Comparison of ENCODE assay signal across 8 cellular contexts in the genomic region with DNA sequence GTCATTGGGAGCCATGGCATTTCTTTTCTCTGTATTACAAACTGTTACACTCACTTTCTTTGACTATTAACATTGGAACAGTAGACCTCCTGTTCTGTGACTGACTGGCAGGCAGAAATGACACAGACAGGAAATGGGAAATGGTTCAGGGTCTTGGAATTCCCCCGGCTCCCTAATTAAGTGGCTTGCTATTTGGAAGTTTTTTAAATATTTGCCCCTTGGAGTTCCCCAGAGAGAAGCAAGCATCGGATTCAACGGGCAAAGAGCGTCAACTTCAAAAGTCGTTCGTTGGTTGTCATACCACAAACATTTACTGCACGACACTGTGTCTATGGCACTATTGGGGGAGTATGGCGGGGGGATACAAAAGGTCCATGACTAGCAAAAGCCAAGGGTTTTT. TPM values are rescaled to one million over a fixed set of nuclear protein-coding genes. Genes with fewer than 3 reads are reported as not detected.
DNase-seq lines count a peak whose midpoint lies in the region; ATAC-seq and TF ChIP-seq lines count a peak whose summit lies in the region.

No MANE protein-coding gene starts in this region.

- peak overlapping the region; percentile 100 for H4K91ac ChIP-seq in IMR-90 (ENCODE audit: insufficient read depth, low read depth, low read length)

- H2BK120ac ChIP-seq in IMR-90 (ENCODE audit: low read depth, low read length), result peak overlapping the region; percentile 100

- H3K4me3 ChIP-seq in IMR-90 (ENCODE audit: insufficient read depth, low read depth, low read length) (peak overlapping the region; percentile 81), ascending aorta (peak overlapping the region; percentile 78 to 81), thymus (ENCODE audit: low read length) (peak overlapping the region; percentile 83)

- TF ChIP-seq RAD21 in IMR-90 (IDR thresholded peaks at IDR 0.05; ENCODE audit: low read length), result no peak

- H3K56ac ChIP-seq in IMR-90 (ENCODE audit: extremely low read depth, insufficient read depth, low read length), result peak overlapping the region; percentile 100

- dilution Hi-C loops in IMR-90 (cut with HindIII; ENCODE audit: low sequenced_read_pairs, unreplicated experiment), result no loop called here

- H2AFZ ChIP-seq in IMR-90 (replicated peaks; ENCODE audit: low read length, poor library complexity), result peak overlapping the region; percentile 63

- H3K23ac ChIP-seq in IMR-90 (ENCODE audit: low read depth, low read length), result peak overlapping the region; percentile 100; the same call in 1 of the 2 replicates

- TF ChIP-seq POLR2A in IMR-90 (IDR thresholded peaks at IDR 0.05; ENCODE audit: low read depth, low read length), result peak; percentile 47; the same call in 1 of the 2 replicates

- no peak overlapping the region for H2AK5ac ChIP-seq in IMR-90 (ENCODE audit: low read depth, low read length)

- peak overlapping the region; percentile 40; the same call in 1 of the 2 replicates for H3K18ac ChIP-seq in IMR-90 (ENCODE audit: low read depth, low read length)

- H4K20me1 ChIP-seq in IMR-90 (ENCODE audit: insufficient read depth, low read length), result peaks cover 9% of the 10 kb centered on the region; the same call in 1 of the 2 replicates

- no peak for TF ChIP-seq CTCF in Calu3 (IDR thresholded peaks at IDR 0.05; ENCODE audit: unreplicated experiment)
- no peak for TF ChIP-seq CTCF in IMR-90 (conservative IDR thresholded peaks at IDR 0.05; ENCODE audit: low read depth, low read length)
- no peak for TF ChIP-seq CTCF in ascending aorta (IDR thresholded peaks at IDR 0.05)

- H3K14ac ChIP-seq in IMR-90 (replicated peaks; ENCODE audit: low read depth, low read length), result peak overlapping the region; percentile 78

- peak overlapping the region; percentile 53 for H3K27ac ChIP-seq in IMR-90 (ENCODE audit: insufficient read depth, low read length)
- peak overlapping the region; percentile 98 for H3K27ac ChIP-seq in ascending aorta
- peak overlapping the region; percentile 52 for H3K27ac ChIP-seq in thymus (ENCODE audit: low read depth)

- H3K4me1 ChIP-seq in IMR-90 (ENCODE audit: control insufficient read depth, insufficient read depth, low read length) (no peaks in the 10 kb centered on the region; the same call in 1 of the 2 replicates), ascending aorta (peaks cover 2 to 3% of the 10 kb centered on the region in 2 donors), thymus (ENCODE audit: control insufficient read depth, insufficient read depth, low read length) (peaks cover 16% of the 10 kb centered on the region)

- H3K4ac ChIP-seq in IMR-90 (ENCODE audit: low read depth, low read length), result peak overlapping the region; percentile 100

- H3K36me3 ChIP-seq in IMR-90 (ENCODE audit: control insufficient read depth, insufficient read depth, low read length), result peaks cover 5% of the 10 kb centered on the region
- H3K36me3 ChIP-seq in ascending aorta, result peaks cover 2 to 5% of the 10 kb centered on the region in 2 donors
- peaks cover 4% of the 10 kb centered on the region for H3K36me3 ChIP-seq in thymus (ENCODE audit: control insufficient read depth, insufficient read depth)

- ATAC-seq in IMR-90 (ENCODE audit: low read depth) (no peak; the same call in 1 of the 2 replicates), HG02938 (IDR thresholded peaks at IDR 0.05; ENCODE audit: unreplicated experiment) (no peak)

- in situ Hi-C loops in IMR-90 (cut with MboI; ENCODE audit: low sequenced_read_pairs), result no loop called here

- POLR2A ChIA-PET in IMR-90 (lab: Charles Lee; ENCODE audit: unreplicated experiment), result no interaction called here

- peak overlapping the region; percentile 64 for H2BK20ac ChIP-seq in IMR-90 (ENCODE audit: low read depth, low read length)

- H4K8ac ChIP-seq in IMR-90 (ENCODE audit: low read depth in 2 of 2, low read length in 2 of 2), result peak overlapping the region; percentile 67 to 92; a peak in 3 of 4 replicates

- peaks cover 38% of the 10 kb centered on the region for H3K36me3 Mint-ChIP-seq in Calu3 (ENCODE audit: insufficient read depth, unreplicated experiment)

- H2BK5ac ChIP-seq in IMR-90 (ENCODE audit: low read depth, low read length, poor library complexity, severe bottlenecking), result peak overlapping the region; percentile 99

- no CpG with 5 or more reads among the region's 8 CpGs for WGBS in IMR-90 (ENCODE audit: extremely low coverage in 2 of 2, insufficient read length in 1 of 2), 2 experiments
- WGBS in thymus, result 67% methylated on average over 8 of the region's 8 CpGs

- H2AK9ac ChIP-seq in IMR-90 (replicated peaks; ENCODE audit: low read depth, low read length, poor library complexity), result no peak overlapping the region

- CTCF ChIA-PET in Calu3 (lab: Charles Lee) (no interaction called here), IMR-90 (lab: Yijun Ruan, JAX) (interaction anchor here (0.8 to 1.5 kb wide), 2 partner anchors 150 to 320 kb away, joined by 3 read pairs; no protein-coding TSS in a partner anchor)

- BruUV-seq in Calu3 (replicated peaks; lab: Mats Ljungman, UMichigan) (no TSS peak), IMR-90 (replicated peaks; lab: Mats Ljungman, UMichigan) (no TSS peak)

- no peaks in the 10 kb centered on the region for H3K27me3 ChIP-seq in IMR-90 (ENCODE audit: control insufficient read depth, insufficient read depth, low read length)
- no peaks in the 10 kb centered on the region for H3K27me3 ChIP-seq in ascending aorta
- no peaks in the 10 kb centered on the region for H3K27me3 ChIP-seq in thymus (ENCODE audit: control insufficient read depth, insufficient read depth)

- H2BK15ac ChIP-seq in IMR-90 (ENCODE audit: low read depth, low read length), result no peak overlapping the region

- no peak overlapping the region for H3K9ac ChIP-seq in IMR-90 (ENCODE audit: low read depth, low read length)

- H3K27me3 Mint-ChIP-seq in Calu3 (ENCODE audit: unreplicated experiment), result no peaks in the 10 kb centered on the region

- H3K4me2 ChIP-seq in IMR-90 (ENCODE audit: low read depth, low read length), result peak overlapping the region; percentile 87

- H3K79me1 ChIP-seq in IMR-90 (ENCODE audit: low read depth in 1 of 2, low read length in 2 of 2), result peaks cover 0 to 25% of the 10 kb centered on the region in 2 experiments; a peak in 3 of 4 replicates

- no peaks in the 10 kb centered on the region for H3K9me3 ChIP-seq in IMR-90 (ENCODE audit: control insufficient read depth, insufficient read depth, low read length)
- no peaks in the 10 kb centered on the region for H3K9me3 ChIP-seq in ascending aorta
- H3K9me3 ChIP-seq in thymus (ENCODE audit: control insufficient read depth), result no peaks in the 10 kb centered on the region

- peak overlapping the region; percentile 89 for H3K27ac Mint-ChIP-seq in Calu3 (ENCODE audit: unreplicated experiment)

- no peak overlapping the region for H4K5ac ChIP-seq in IMR-90 (ENCODE audit: low read depth, low read length)

- H3K4me1 Mint-ChIP-seq in Calu3 (ENCODE audit: low read depth, unreplicated experiment), result peaks cover 20% of the 10 kb centered on the region

- H3K4me3 Mint-ChIP-seq in Calu3 (ENCODE audit: low read depth, unreplicated experiment), result peak overlapping the region; percentile 77

- H3K9me1 ChIP-seq in IMR-90 (ENCODE audit: insufficient read depth, low read length), result 0 out of 2 replicates have a peak, but pooled peaks cover 3% of the 10 kb centered on the region

- intact Hi-C loops in Calu3 (cut with micrococcal nuclease; ENCODE audit: unreplicated experiment) (loop anchor here (10.0 kb wide), 1 partner anchor 149 kb away; no protein-coding TSS in a partner anchor), IMR-90 (cut with micrococcal nuclease) (loop anchor here (5.0 kb wide), 2 partner anchors 106 to 234 kb away; a partner anchor contains a TSS), ascending aorta (cut with DNase I) (loop anchor here (2.0 to 10.0 kb wide), 8 partner anchors 29 to 431 kb away; a partner anchor contains a TSS)

- no peaks in the 10 kb centered on the region for H3K9me3 Mint-ChIP-seq in Calu3 (ENCODE audit: low read depth, unreplicated experiment)

- DNase-seq in Calu3, result peak; percentile 29
- DNase-seq in IMR-90, result peak; percentile 83
- DNase-seq in ascending aorta (ENCODE audit: low spot score in 2 of 2), result peak in 1 of 2 donors; percentile 70
- peak; percentile 45 for DNase-seq in left kidney (ENCODE audit: low read depth, low spot score)
- DNase-seq in NCI-H1417 treated with DMSO at 0.1 percent for 48 hours (lab: John Stamatoyannopoulos, UW), result no peak
- DNase-seq in SIG-M5 (lab: John Stamatoyannopoulos, UW), result no peak

TF ChIP-seq in IMR-90, 13 proteins besides CTCF, POLR2A, EP300 and RAD21 (continues in another document):
- TF ChIP-seq RFX5 (IDR thresholded peaks at IDR 0.05; ENCODE audit: low read depth, low read length), result no peak
- TF ChIP-seq MXI1 (IDR thresholded peaks at IDR 0.05; ENCODE audit: borderline replicate concordance, low read depth, low read length), result no peak
- TF ChIP-seq, protein P1, sequence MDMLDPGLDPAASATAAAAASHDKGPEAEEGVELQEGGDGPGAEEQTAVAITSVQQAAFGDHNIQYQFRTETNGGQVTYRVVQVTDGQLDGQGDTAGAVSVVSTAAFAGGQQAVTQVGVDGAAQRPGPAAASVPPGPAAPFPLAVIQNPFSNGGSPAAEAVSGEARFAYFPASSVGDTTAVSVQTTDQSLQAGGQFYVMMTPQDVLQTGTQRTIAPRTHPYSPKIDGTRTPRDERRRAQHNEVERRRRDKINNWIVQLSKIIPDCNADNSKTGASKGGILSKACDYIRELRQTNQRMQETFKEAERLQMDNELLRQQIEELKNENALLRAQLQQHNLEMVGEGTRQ (IDR thresholded peaks at IDR 0.05; ENCODE audit: low read depth, low read length), result no peak
- no peak for TF ChIP-seq CEBPB (IDR thresholded peaks at IDR 0.05; ENCODE audit: low read depth, low read length)
- TF ChIP-seq MAFK (IDR thresholded peaks at IDR 0.05; ENCODE audit: low read depth, low read length), result no peak
- TF ChIP-seq FOS (IDR thresholded peaks at IDR 0.05; ENCODE audit: low read depth, low read length), result no peak
- no peak for TF ChIP-seq BHLHE40 (IDR thresholded peaks at IDR 0.05; ENCODE audit: low read depth, low read length)

RNA-seq across cellular contexts. Expression of a gene that starts 1.1 kb away (rescaled TPM):
- 28.3 and 32.6 TPM in 2 replicates for total RNA-seq in Calu3 (2022)
- 112 and 204 TPM in 2 replicates for total RNA-seq in IMR-90 (2012; rRNA removed)
- polyA plus RNA-seq in IMR-90 (2012; rRNA removed), result 40.4 and 48.0 TPM in 2 replicates
- polyA plus RNA-seq in IMR-90 (2012; cell fraction: cytosol; rRNA removed), result 9.2 and 19.6 TPM in 2 replicates
- polyA plus RNA-seq in IMR-90 (2012; cell fraction: nucleus; rRNA removed; ENCODE audit: low replicate concordance), result 8.4 and 78.2 TPM in 2 replicates
- total RNA-seq in ascending aorta, result 27.7 TPM
- polyA plus RNA-seq in thymus, result 95.9 TPM

RNA-seq across cellular contexts. Expression of a gene that starts 28.6 kb away (rescaled TPM):
- total RNA-seq in Calu3 (2022) (69.4 and 85.6 TPM in 2 replicates), IMR-90 (2012; rRNA removed) (5.0 and 6.4 TPM in 2 replicates), ascending aorta (2.8 TPM)
- polyA plus RNA-seq in IMR-90 (2012; rRNA removed) (1.3 and 2.2 TPM in 2 replicates), thymus (73.7 TPM)
- polyA plus RNA-seq in IMR-90 (2012; cell fraction: cytosol; rRNA removed), result 0.25 and 0.29 TPM in 2 replicates
- polyA plus RNA-seq in IMR-90 (2012; cell fraction: nucleus; rRNA removed; ENCODE audit: low replicate concordance), result 0.07 and 0.97 TPM in 2 replicates

Comparison
In these comparisons a context has a peak if more than half of its experiments do, and no peak if none do; other contexts are left out.
1. DNase-seq: peak in Calu3 (single experiment), IMR-90 (single experiment) and left kidney (single experiment); none in NCI-H1417 treated with DMSO at 0.1 percent for 48 hours (single experiment) and SIG-M5 (single experiment).
2. Peak in every context shown above with its lines, with median percentiles within 50 percentile points of each other: H3K27ac ChIP-seq and H3K4me3 ChIP-seq.